In genomic region chr16:67869653-67870052, GRCh38 we compare ENCODE assay signal across 19 cellular contexts.
"Had no signal": no experiment of that assay in that cellular context is flagged by ENCODE, and none has a peak within 500 bp of the region (broad histone marks: within the 10 kb centered on the region; RNA-seq: fewer than 3 reads in every experiment).

No MANE protein-coding gene starts in this region.

- H3K4me3 ChIP-seq: esophagus muscularis mucosa, mucosa of descending colon, thyroid gland had no signal

- H3K9me3 ChIP-seq: esophagus muscularis mucosa, mucosa of descending colon, thyroid gland had no signal

- H3K9me3 Mint-ChIP-seq: activated T-helper 17 cell treated with anti-CD3 and anti-CD28 coated beads, Interleukin-2, amount 50 U/mL, for 72 hours; brain; memory B cell; nephron progenitor cell; T-cell; T-helper 2 cell treated with Interferon-gamma antibody and Interleukin-4, amounts not matched to agents 5 μg/mL and 100 μg/mL, for 36 hours had no signal

- DNase-seq: activated CD4-positive, alpha-beta T cell treated with anti-CD3 and anti-CD28 coated beads, Interleukin-2, amount 50 U/mL, for 4 hours; amygdala; caudate nucleus; effector memory CD4-positive, alpha-beta T cell; hippocampal formation; left ventricle myocardium superior; mucosa of descending colon; nephron progenitor cell; stimulated activated CD4-positive, alpha-beta T cell treated with anti-CD3 and anti-CD28 coated beads, Interleukin-12 subunit alpha, Interleukin-12 subunit beta, amount 100 ng/mL, for 4 hours; stimulated activated CD4-positive, alpha-beta T cell treated with anti-CD3 and anti-CD28 coated beads, Interleukin-4, amount 100 ng/mL, for 4 hours; stimulated activated naive CD8-positive, alpha-beta T cell treated with anti-CD3 and anti-CD28 coated beads, Interleukin-15, Interleukin-2, amounts not matched to agents 100 U/mL and 50 U/mL, for 24 hours; T-cell; thyroid gland had no signal

- H3K27me3 Mint-ChIP-seq: activated T-helper 17 cell treated with anti-CD3 and anti-CD28 coated beads, Interleukin-2, amount 50 U/mL, for 72 hours; memory B cell; T-cell had no signal

- H3K27ac Mint-ChIP-seq: memory B cell; T-cell; T-helper 2 cell treated with Interferon-gamma antibody and Interleukin-4, amounts not matched to agents 5 μg/mL and 100 μg/mL, for 36 hours had no signal

- H3K27ac ChIP-seq: esophagus muscularis mucosa, parathyroid adenoma, thyroid gland had no signal

- H3K27me3 ChIP-seq: esophagus muscularis mucosa, thyroid gland had no signal

- H3K9ac ChIP-seq: parathyroid adenoma had no signal

- H2AFZ ChIP-seq: parathyroid adenoma had no signal

- H3K4me3 Mint-ChIP-seq: activated T-helper 17 cell treated with anti-CD3 and anti-CD28 coated beads, Interleukin-2, amount 50 U/mL, for 72 hours; memory B cell; nephron progenitor cell; T-cell; T-helper 2 cell treated with Interferon-gamma antibody and Interleukin-4, amounts not matched to agents 5 μg/mL and 100 μg/mL, for 36 hours had no signal
